In the genomic region with DNA sequence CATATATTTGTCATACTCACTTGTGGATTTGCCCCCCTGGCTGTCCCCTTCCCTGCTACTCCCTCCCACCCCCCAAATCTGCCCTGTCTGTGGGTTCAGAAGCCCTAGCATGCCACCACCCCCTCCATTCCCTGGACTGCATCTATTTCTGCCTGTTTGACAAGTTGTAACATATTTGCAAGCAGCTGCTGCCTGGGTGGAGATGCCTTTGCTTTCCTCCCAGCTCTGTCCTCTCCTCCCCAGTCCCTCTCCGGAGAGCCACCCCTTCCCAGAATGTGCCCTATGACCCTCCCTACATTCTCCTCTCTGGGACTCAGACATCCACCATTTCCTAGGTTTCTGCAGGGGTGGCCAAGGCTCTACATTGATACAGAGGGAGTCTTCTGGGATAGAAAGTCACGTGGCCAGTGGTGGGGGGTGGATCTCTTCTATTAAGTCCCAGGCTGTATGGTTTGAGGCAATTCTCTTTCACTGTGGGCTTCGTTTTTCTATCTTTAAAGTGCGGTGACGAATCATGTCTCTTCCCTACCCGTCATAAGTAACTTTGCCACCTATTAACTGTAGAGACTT, we compare ENCODE assay signal across 1 cellular context.
TF ChIP-seq lines count a peak whose summit lies in the region.

No MANE protein-coding gene starts in this region.

TF ChIP-seq in K562, 482 proteins besides CTCF, POLR2A, EP300 and RAD21:
- TF ChIP-seq RAD51 (IDR thresholded peaks at IDR 0.05; ENCODE audit: borderline replicate concordance, low read depth) (peak; percentile 40; the same call in 1 of the 2 replicates), ETV1 (tag; conservative IDR thresholded peaks at IDR 0.05; ENCODE audit: low read depth) (no peak), FOXO4 (CRISPR knock-in tag; IDR thresholded peaks at IDR 0.05) (no peak), ZBTB1 (CRISPR knock-in tag; IDR thresholded peaks at IDR 0.05; ENCODE audit: borderline replicate concordance, low read depth) (no peak), MLX (CRISPR knock-in tag; conservative IDR thresholded peaks at IDR 0.05) (no peak), USF2 (CRISPR knock-in tag; IDR thresholded peaks at IDR 0.05) (0 out of 2 replicates have a peak, but pooled peaks have one; percentile 38), NFIC (IDR thresholded peaks at IDR 0.05) (no peak), ZC3H11A (IDR thresholded peaks at IDR 0.05; ENCODE audit: low read depth, low read length) (no peak)
